Comparison of ENCODE assay signal across 21 cellular contexts in genomic region chr13:36072536-36072935, GRCh38. TPM values are rescaled to one million over a fixed set of nuclear protein-coding genes. Genes with fewer than 3 reads are reported as not detected.
DNase-seq lines count a peak whose midpoint lies in the region; ATAC-seq and TF ChIP-seq lines count a peak whose summit lies in the region.
"Had no signal": no experiment of that assay in that cellular context is flagged by ENCODE, and none has a peak within 500 bp of the region (broad histone marks: within the 10 kb centered on the region; RNA-seq: fewer than 3 reads in every experiment).

No MANE protein-coding gene starts in this region.

- H3K4me1 ChIP-seq in SK-N-SH (ENCODE audit: control insufficient read depth in 1 of 2, insufficient read depth in 2 of 2, low read depth in 1 of 2, low read length in 1 of 2) (peaks cover 8 to 17% of the 10 kb centered on the region in 2 experiments; a peak in 3 of 4 replicates), parathyroid adenoma (peaks cover 11% of the 10 kb centered on the region)
- H3K4me1 ChIP-seq: BLaER1, Caco-2 had no signal

- no peak; the same call in 2 of the 3 replicates for ATAC-seq in SK-N-SH treated with all-trans-retinoic acid at 6 μM for 48 hours
- no peak for ATAC-seq in GM18870 (IDR thresholded peaks at IDR 0.05; ENCODE audit: unreplicated experiment)
- ATAC-seq: CD8-positive, alpha-beta T cell had no signal

- peak overlapping the region in 1 of 2 experiments; percentile 9; a peak in 1 of 4 replicates for H3K27ac ChIP-seq in SK-N-SH (ENCODE audit: low read depth in 2 of 2, low read length in 1 of 2)
- H3K27ac ChIP-seq in parathyroid adenoma: peak overlapping the region; percentile 79
- H3K27ac ChIP-seq: BLaER1 had no signal

- CTCF ChIA-PET in SK-N-SH (lab: Yijun Ruan, JAX): interaction anchor here (1.2 kb wide), 1 partner anchor 14 kb away, joined by 3 read pairs; no protein-coding TSS in a partner anchor

- peak overlapping the region in 1 of 5 experiments; percentile 3 for H3K4me3 Mint-ChIP-seq in brain
- H3K4me3 Mint-ChIP-seq in mesothelial cell of epicardium: no peak overlapping the region
- H3K4me3 Mint-ChIP-seq: CD14-positive monocyte; CD4-positive, alpha-beta T cell; CD8-positive, alpha-beta T cell had no signal

- POLR2A ChIA-PET in SK-N-SH (lab: Yijun Ruan, JAX): no interaction called here

- H3K36me3 Mint-ChIP-seq in brain: peaks cover 33% of the 10 kb centered on the region
- H3K36me3 Mint-ChIP-seq in mesothelial cell of epicardium: no peaks in the 10 kb centered on the region
- H3K36me3 Mint-ChIP-seq: CD14-positive monocyte; CD8-positive, alpha-beta T cell had no signal

- no peaks in the 10 kb centered on the region for H3K9me2 ChIP-seq in SK-N-SH

- TF ChIP-seq CTCF in SK-N-SH (IDR thresholded peaks at IDR 0.05) (no peak), brain (conservative IDR thresholded peaks at IDR 0.05) (no peak), mesothelial cell of epicardium (IDR thresholded peaks at IDR 0.05; ENCODE audit: unreplicated experiment) (no peak), parathyroid adenoma (IDR thresholded peaks at IDR 0.05) (no peak)

- H4K20me1 ChIP-seq in SK-N-SH (ENCODE audit: insufficient read depth): no peaks in the 10 kb centered on the region
- H4K20me1 ChIP-seq: BLaER1 had no signal

- H3K4me3 ChIP-seq in SK-N-SH (ENCODE audit: low read depth in 2 of 2, low read length in 1 of 2) (no peak overlapping the region), parathyroid adenoma (ENCODE audit: low read depth, low read length) (no peak overlapping the region)
- H3K4me3 ChIP-seq: BLaER1 had no signal

- H3K27me3 ChIP-seq in SK-N-SH (ENCODE audit: insufficient read depth) (no peaks in the 10 kb centered on the region), parathyroid adenoma (ENCODE audit: control insufficient read depth, insufficient read depth, low read length) (no peaks in the 10 kb centered on the region)
- H3K27me3 ChIP-seq: BE2C, BLaER1 had no signal

- TF ChIP-seq EP300 in SK-N-SH (IDR thresholded peaks at IDR 0.05; ENCODE audit: borderline replicate concordance in 1 of 2, low read depth in 1 of 2, low read length in 1 of 2): no peak

- peaks cover 0 to 11% (median 8%) of the 10 kb centered on the region in 5 experiments for H3K9me3 Mint-ChIP-seq in brain
- peaks cover 5% of the 10 kb centered on the region for H3K9me3 Mint-ChIP-seq in mesothelial cell of epicardium

- DNase-seq in SK-N-SH: no peak
- DNase-seq in mesothelial cell of epicardium (ENCODE audit: low spot score in 2 of 2, unreplicated experiment in 2 of 2): no peak
- DNase-seq in CD1c-positive myeloid dendritic cell (ENCODE audit: extremely low spot score): no peak
- no peak for DNase-seq in Ammon's horn (ENCODE audit: low spot score)
- DNase-seq: 8988T; ACHN; BE2C; C1 segment of cervical spinal cord; Caco-2; Calu3; CD4-positive, alpha-beta T cell; CD8-positive, alpha-beta T cell; DMS79 treated with DMSO at 0.1 percent for 48 hours; GF-D8 had no signal

- H3K9ac ChIP-seq in SK-N-SH (no peak overlapping the region), parathyroid adenoma (no peak overlapping the region)
- H3K9ac ChIP-seq: BLaER1 had no signal

- H3K79me2 ChIP-seq in SK-N-SH (ENCODE audit: insufficient read depth) (no peaks in the 10 kb centered on the region), parathyroid adenoma (no peaks in the 10 kb centered on the region)

- H3K4me2 ChIP-seq in SK-N-SH (no peak overlapping the region), parathyroid adenoma (ENCODE audit: low read length) (peak overlapping the region; percentile 16)
- H3K4me2 ChIP-seq: BLaER1 had no signal

- no peak for TF ChIP-seq RAD21 in SK-N-SH (IDR thresholded peaks at IDR 0.05; ENCODE audit: low read length)

- H3F3A ChIP-seq in SK-N-SH (replicated peaks; ENCODE audit: insufficient read depth): no peaks in the 10 kb centered on the region

- H3K27ac Mint-ChIP-seq in brain (peak overlapping the region in 3 of 5 experiments; percentile 10 to 63 (median 35)), mesothelial cell of epicardium (peak overlapping the region; percentile 0)
- H3K27ac Mint-ChIP-seq: CD14-positive monocyte; CD4-positive, alpha-beta T cell; CD8-positive, alpha-beta T cell had no signal

- H3K27me3 Mint-ChIP-seq in brain (no peaks in the 10 kb centered on the region), mesothelial cell of epicardium (ENCODE audit: low read depth) (no peaks in the 10 kb centered on the region)
- H3K27me3 Mint-ChIP-seq: CD4-positive, alpha-beta T cell had no signal

- H3K36me3 ChIP-seq in SK-N-SH (replicated peaks in 1 of 2; ENCODE audit: control insufficient read depth in 1 of 2, insufficient read depth in 2 of 2, low read length in 1 of 2) (no peaks in the 10 kb centered on the region), parathyroid adenoma (ENCODE audit: control insufficient read depth, insufficient read depth, low read length) (no peaks in the 10 kb centered on the region)
- H3K36me3 ChIP-seq: BE2C, BLaER1 had no signal

- H2AFZ ChIP-seq in SK-N-SH (ENCODE audit: low read depth) (no peak overlapping the region), parathyroid adenoma (no peak overlapping the region)

- H3K4me1 Mint-ChIP-seq in brain: peaks cover 84% of the 10 kb centered on the region
- H3K4me1 Mint-ChIP-seq in mesothelial cell of epicardium: peaks cover 47% of the 10 kb centered on the region
- H3K4me1 Mint-ChIP-seq: CD14-positive monocyte had no signal

- H3K9me3 ChIP-seq in SK-N-SH: no peaks in the 10 kb centered on the region
- no peaks in the 10 kb centered on the region for H3K9me3 ChIP-seq in parathyroid adenoma (ENCODE audit: control insufficient read depth, low read length)
- H3K9me3 ChIP-seq: BE2C, BLaER1, Caco-2 had no signal

TF ChIP-seq in SK-N-SH treated with all-trans-retinoic acid at 6 μM for 48 hours, 23 proteins besides CTCF, POLR2A, EP300 and RAD21 (continues in another document):
- TF ChIP-seq ISL1 (CRISPR knock-in tag; IDR thresholded peaks at IDR 0.05): no peak
- TF ChIP-seq CSDC2 (CRISPR knock-in tag; IDR thresholded peaks at IDR 0.05): 0 out of 2 replicates have a peak, but pooled peaks have one; percentile 19
- no peak for TF ChIP-seq TSHZ2 (CRISPR knock-in tag; IDR thresholded peaks at IDR 0.05)
- no peak for TF ChIP-seq ZFP30 (CRISPR knock-in tag; IDR thresholded peaks at IDR 0.05)

TF ChIP-seq in SK-N-SH, 30 proteins besides CTCF, POLR2A, EP300 and RAD21:
- TF ChIP-seq NRF1 (IDR thresholded peaks at IDR 0.05; ENCODE audit: low read depth, low read length): no peak
- no peak for TF ChIP-seq TCF12 (IDR thresholded peaks at IDR 0.05)
- no peak for TF ChIP-seq SMC3 (IDR thresholded peaks at IDR 0.05; ENCODE audit: low read depth, low read length)
- TF ChIP-seq SIN3A (IDR thresholded peaks at IDR 0.05; ENCODE audit: borderline replicate concordance, low read depth, low read length): no peak
- TF ChIP-seq IRF3 (IDR thresholded peaks at IDR 0.05; ENCODE audit: low read depth, low read length): no peak
- TF ChIP-seq RXRA (IDR thresholded peaks at IDR 0.05; ENCODE audit: borderline replicate concordance, low read depth): no peak
- TF ChIP-seq MXI1 (IDR thresholded peaks at IDR 0.05; ENCODE audit: low read depth, low read length): no peak
- TF ChIP-seq MEF2A (IDR thresholded peaks at IDR 0.05; ENCODE audit: borderline replicate concordance, low read depth): no peak
- TF ChIP-seq JUND (IDR thresholded peaks at IDR 0.05): no peak
- no peak for TF ChIP-seq FOXJ3 (CRISPR knock-in tag; IDR thresholded peaks at IDR 0.05)
- no peak for TF ChIP-seq USF1 (IDR thresholded peaks at IDR 0.05; ENCODE audit: borderline replicate concordance, low read depth)
- no peak for TF ChIP-seq POLR2AphosphoS5 (IDR thresholded peaks at IDR 0.05; ENCODE audit: low read depth, low read length)
- no peak for TF ChIP-seq ZBTB33 (IDR thresholded peaks at IDR 0.05; ENCODE audit: borderline replicate concordance, low read depth)
- no peak for TF ChIP-seq GATA2 (CRISPR knock-in tag; IDR thresholded peaks at IDR 0.05)
- no peak for TF ChIP-seq CHD2 (IDR thresholded peaks at IDR 0.05; ENCODE audit: low read length, partially characterized antibody)

RNA-seq across cellular contexts. Expression of gene DCLK1, which starts 58.6 kb away (rescaled TPM):
- 0.94 and 1.1 TPM in 2 replicates for polyA plus RNA-seq in SK-N-SH (2012; rRNA removed)
- 1.3 and 1.6 TPM in 2 replicates for polyA plus RNA-seq in SK-N-SH (2012; cell fraction: cytosol; rRNA removed)
- 1.7 and 2.3 TPM in 2 replicates for polyA plus RNA-seq in SK-N-SH (2012; cell fraction: nucleus; rRNA removed)
- polyA plus RNA-seq in brain (ENCODE audit: insufficient read depth, low read depth, low replicate concordance): 12.6 TPM
- total RNA-seq in mesothelial cell of epicardium: 21.7 to 23.1 TPM (median 22.6 TPM) in 3 replicates
- total RNA-seq: Caco-2; Calu3; CD4-positive, alpha-beta T cell; CD8-positive, alpha-beta T cell had no signal
- polyA plus RNA-seq: AG04450, CD14-positive monocyte had no signal
